21 cellular contexts compared by ENCODE assay signal in genomic region chr6:106017454-106017853, GRCh38.
DNase-seq lines count a peak whose midpoint lies in the region; ATAC-seq and TF ChIP-seq lines count a peak whose summit lies in the region.
"Had no signal": no experiment of that assay in that cellular context is flagged by ENCODE, and none has a peak within 500 bp of the region (broad histone marks: within the 10 kb centered on the region; RNA-seq: fewer than 3 reads in every experiment).

No MANE protein-coding gene starts in this region.

- H2AFZ ChIP-seq in IMR-90 (replicated peaks; ENCODE audit: low read length, poor library complexity), result peak overlapping the region; percentile 13
- peak overlapping the region; percentile 51 for H2AFZ ChIP-seq in mesenchymal stem cell (ENCODE audit: low read depth, low read length)

- H3K79me1 ChIP-seq in IMR-90 (ENCODE audit: low read depth in 1 of 2, low read length in 2 of 2) (no peaks in the 10 kb centered on the region), mesenchymal stem cell (replicated peaks; ENCODE audit: low read length, poor library complexity, severe bottlenecking) (no peaks in the 10 kb centered on the region)

- H4K20me1 ChIP-seq in IMR-90 (ENCODE audit: insufficient read depth, low read length), result no peaks in the 10 kb centered on the region
- H4K20me1 ChIP-seq: BLaER1 treated with 17β-estradiol and CSF1 and Interleukin-3, amounts not matched to agents 10 nM and 100 nM had no signal

- H3K36me3 ChIP-seq in IMR-90 (ENCODE audit: control insufficient read depth, insufficient read depth, low read length) (no peaks in the 10 kb centered on the region), mesenchymal stem cell (ENCODE audit: control insufficient read depth in 1 of 2, insufficient read depth in 2 of 2, low read depth in 1 of 2, low read length in 2 of 2) (no peaks in the 10 kb centered on the region), prostate gland (no peaks in the 10 kb centered on the region), A673 (ENCODE audit: insufficient read depth, low read length, poor library complexity, severe bottlenecking) (no peaks in the 10 kb centered on the region), lower lobe of right lung (no peaks in the 10 kb centered on the region)
- H3K36me3 ChIP-seq: BLaER1 treated with 17β-estradiol and CSF1 and Interleukin-3, amounts not matched to agents 10 nM and 100 nM had no signal

- no peak for DNase-seq in IMR-90
- no peak for DNase-seq in mesenchymal stem cell
- no peak for DNase-seq in neural crest cell (ENCODE audit: low read depth, low spot score)
- no peak for DNase-seq in progenitor cell of endocrine pancreas (ENCODE audit: low spot score, unreplicated experiment)
- DNase-seq in prostate gland (ENCODE audit: low spot score), result no peak
- DNase-seq in A673 (ENCODE audit: low spot score), result no peak
- no peak for DNase-seq in DMS79 treated with DMSO at 0.1 percent for 48 hours (lab: John Stamatoyannopoulos, UW)
- DNase-seq in lower lobe of right lung, result no peak
- DNase-seq: 8988T; AML-193; Caco-2; Calu3; CD4-positive, alpha-beta T cell; CD8-positive, alpha-beta T cell; DND-41; EL; GDM1 had no signal

- H4K91ac ChIP-seq in IMR-90 (ENCODE audit: insufficient read depth, low read depth, low read length) (no peak overlapping the region; the same call in 1 of the 2 replicates), mesenchymal stem cell (ENCODE audit: low read length) (no peak overlapping the region)

- no peak overlapping the region for H3K23ac ChIP-seq in IMR-90 (ENCODE audit: low read depth, low read length)
- no peak overlapping the region for H3K23ac ChIP-seq in mesenchymal stem cell (ENCODE audit: low read length in 2 of 2)

- H3K36me3 Mint-ChIP-seq in neural crest cell (ENCODE audit: low read depth) (no peaks in the 10 kb centered on the region), progenitor cell of endocrine pancreas (ENCODE audit: insufficient read depth) (no peaks in the 10 kb centered on the region)
- H3K36me3 Mint-ChIP-seq: CD8-positive, alpha-beta T cell had no signal

- POLR2A ChIA-PET in IMR-90 (lab: Charles Lee; ENCODE audit: unreplicated experiment), result no interaction called here
- POLR2A ChIA-PET in A673 (lab: Charles Lee; ENCODE audit: low non-redundant PET), result no interaction called here

- CTCF ChIA-PET in IMR-90 (lab: Yijun Ruan, JAX), result no interaction called here
- CTCF ChIA-PET in A673 (lab: Charles Lee), result no interaction called here

- H3K9ac ChIP-seq in IMR-90 (ENCODE audit: low read depth, low read length) (no peak overlapping the region), mesenchymal stem cell (ENCODE audit: low read length) (no peak overlapping the region)
- H3K9ac ChIP-seq: BLaER1 treated with 17β-estradiol and CSF1 and Interleukin-3, amounts not matched to agents 10 nM and 100 nM had no signal

- H3K56ac ChIP-seq in IMR-90 (ENCODE audit: extremely low read depth, insufficient read depth, low read length), result no peak overlapping the region

- TF ChIP-seq POLR2A in IMR-90 (IDR thresholded peaks at IDR 0.05; ENCODE audit: low read depth, low read length) (no peak), prostate gland (IDR thresholded peaks at IDR 0.05) (no peak)

- H3K9me3 ChIP-seq in IMR-90 (ENCODE audit: control insufficient read depth, insufficient read depth, low read length) (no peaks in the 10 kb centered on the region), mesenchymal stem cell (ENCODE audit: control insufficient read depth, low read length) (no peaks in the 10 kb centered on the region), prostate gland (no peaks in the 10 kb centered on the region), A673 (ENCODE audit: low read depth, low read length, poor library complexity, severe bottlenecking) (no peaks in the 10 kb centered on the region), lower lobe of right lung (no peaks in the 10 kb centered on the region)
- H3K9me3 ChIP-seq: BLaER1 treated with 17β-estradiol and CSF1 and Interleukin-3, amounts not matched to agents 10 nM and 100 nM; Caco-2 had no signal

- H3K4me3 Mint-ChIP-seq in neural crest cell, result no peak overlapping the region
- no peak overlapping the region for H3K4me3 Mint-ChIP-seq in progenitor cell of endocrine pancreas (ENCODE audit: low read depth)
- H3K4me3 Mint-ChIP-seq: B cell; CD4-positive, alpha-beta T cell; CD8-positive, alpha-beta T cell had no signal

- H4K8ac ChIP-seq in IMR-90 (ENCODE audit: low read depth in 2 of 2, low read length in 2 of 2), result no peak overlapping the region
- no peak overlapping the region for H4K8ac ChIP-seq in mesenchymal stem cell (ENCODE audit: low read length)

- H3K9me3 Mint-ChIP-seq in neural crest cell (no peaks in the 10 kb centered on the region), progenitor cell of endocrine pancreas (ENCODE audit: low read depth) (no peaks in the 10 kb centered on the region)
- H3K9me3 Mint-ChIP-seq: CD4-positive, alpha-beta T cell; CD8-positive, alpha-beta T cell had no signal

- no peak overlapping the region for H3K14ac ChIP-seq in IMR-90 (replicated peaks; ENCODE audit: low read depth, low read length)
- H3K14ac ChIP-seq in mesenchymal stem cell (ENCODE audit: low read length in 2 of 2), result no peak overlapping the region

- no CpG with 5 or more reads among the region's 5 CpGs for WGBS in IMR-90 (ENCODE audit: extremely low coverage in 2 of 2, insufficient read length in 1 of 2), 2 experiments
- 86% methylated on average over 5 of the region's 5 CpGs for WGBS in mesenchymal stem cell
- WGBS in prostate gland, result 88% methylated on average over 5 of the region's 5 CpGs

- H2BK120ac ChIP-seq in IMR-90 (ENCODE audit: low read depth, low read length), result no peak overlapping the region
- no peak overlapping the region for H2BK120ac ChIP-seq in mesenchymal stem cell (ENCODE audit: low read depth, low read length)

- TF ChIP-seq CTCF in IMR-90 (conservative IDR thresholded peaks at IDR 0.05; ENCODE audit: low read depth, low read length) (no peak), neural crest cell (conservative IDR thresholded peaks at IDR 0.05) (no peak), progenitor cell of endocrine pancreas (IDR thresholded peaks at IDR 0.05; ENCODE audit: unreplicated experiment) (no peak), prostate gland (IDR thresholded peaks at IDR 0.05) (no peak), A673 (conservative IDR thresholded peaks at IDR 0.05; ENCODE audit: low read depth, low read length) (no peak), lower lobe of right lung (IDR thresholded peaks at IDR 0.05) (no peak)

- H3K4me1 Mint-ChIP-seq in neural crest cell (peaks cover 17% of the 10 kb centered on the region), progenitor cell of endocrine pancreas (ENCODE audit: low read depth) (peaks cover 25% of the 10 kb centered on the region)
- H3K4me1 Mint-ChIP-seq: B cell had no signal

- ATAC-seq in IMR-90 (ENCODE audit: low read depth) (no peak), lower lobe of right lung (no peak)
- ATAC-seq: CD8-positive, alpha-beta T cell; GM12878 had no signal

- H2BK20ac ChIP-seq in IMR-90 (ENCODE audit: low read depth, low read length), result no peak overlapping the region

- H2BK15ac ChIP-seq in IMR-90 (ENCODE audit: low read depth, low read length), result no peak overlapping the region
- H2BK15ac ChIP-seq in mesenchymal stem cell (ENCODE audit: low read depth, poor library complexity, severe bottlenecking), result no peak overlapping the region

- no peak overlapping the region for H2BK12ac ChIP-seq in mesenchymal stem cell (ENCODE audit: low read length in 2 of 2)

- TF ChIP-seq RAD21 in IMR-90 (IDR thresholded peaks at IDR 0.05; ENCODE audit: low read length), result no peak

- no peak overlapping the region for H2BK5ac ChIP-seq in IMR-90 (ENCODE audit: low read depth, low read length, poor library complexity, severe bottlenecking)
- no peak overlapping the region for H2BK5ac ChIP-seq in mesenchymal stem cell (ENCODE audit: low read depth, low read length, poor library complexity, severe bottlenecking)

- H3K4me1 ChIP-seq in IMR-90 (ENCODE audit: control insufficient read depth, insufficient read depth, low read length) (no peaks in the 10 kb centered on the region), mesenchymal stem cell (ENCODE audit: control insufficient read depth, insufficient read depth, low read depth, low read length) (no peaks in the 10 kb centered on the region), prostate gland (replicated peaks) (no peaks in the 10 kb centered on the region), A673 (ENCODE audit: insufficient read depth, low read length, poor library complexity, severe bottlenecking) (no peaks in the 10 kb centered on the region), lower lobe of right lung (no peaks in the 10 kb centered on the region)
- H3K4me1 ChIP-seq: BLaER1 treated with 17β-estradiol and CSF1 and Interleukin-3, amounts not matched to agents 10 nM and 100 nM; Caco-2 had no signal

- H3K9me1 ChIP-seq in IMR-90 (ENCODE audit: insufficient read depth, low read length), result no peaks in the 10 kb centered on the region

- BruUV-seq in IMR-90 (replicated peaks; lab: Mats Ljungman, UMichigan), result no TSS peak
- BruUV-seq in A673 (replicated peaks; lab: Mats Ljungman, UMichigan), result no TSS peak

- H3K27ac ChIP-seq in IMR-90 (ENCODE audit: insufficient read depth, low read length) (no peak overlapping the region), mesenchymal stem cell (ENCODE audit: low read length, poor library complexity, severe bottlenecking) (no peak overlapping the region), prostate gland (no peak overlapping the region), A673 (ENCODE audit: low read depth, low read length, poor library complexity, severe bottlenecking) (no peak overlapping the region), lower lobe of right lung (no peak overlapping the region)
- H3K27ac ChIP-seq: BLaER1 treated with 17β-estradiol and CSF1 and Interleukin-3, amounts not matched to agents 10 nM and 100 nM; C4-2B had no signal

- dilution Hi-C loops in IMR-90 (cut with HindIII; ENCODE audit: low sequenced_read_pairs, unreplicated experiment), result no loop called here

- H3K27me3 ChIP-seq in IMR-90 (ENCODE audit: control insufficient read depth, insufficient read depth, low read length) (no peaks in the 10 kb centered on the region), mesenchymal stem cell (ENCODE audit: control insufficient read depth in 1 of 2, insufficient read depth in 1 of 2, low read length in 2 of 2) (no peaks in the 10 kb centered on the region), prostate gland (replicated peaks; ENCODE audit: insufficient read depth) (no peaks in the 10 kb centered on the region), A673 (replicated peaks; ENCODE audit: insufficient read depth, low read depth, low read length, poor library complexity) (peaks cover 11% of the 10 kb centered on the region), lower lobe of right lung (ENCODE audit: low read depth) (peaks cover 10% of the 10 kb centered on the region)
- H3K27me3 ChIP-seq: BLaER1 treated with 17β-estradiol and CSF1 and Interleukin-3, amounts not matched to agents 10 nM and 100 nM had no signal

- H2AK5ac ChIP-seq in IMR-90 (ENCODE audit: low read depth, low read length) (no peak overlapping the region), mesenchymal stem cell (ENCODE audit: low read length, severe bottlenecking) (no peak overlapping the region)

- H3K18ac ChIP-seq in IMR-90 (ENCODE audit: low read depth, low read length), result no peak overlapping the region
- H3K18ac ChIP-seq in mesenchymal stem cell (ENCODE audit: low read depth in 1 of 2, low read length in 2 of 2), result no peak overlapping the region

- in situ Hi-C loops in IMR-90 (cut with MboI; ENCODE audit: low sequenced_read_pairs), result no loop called here

- H3K4ac ChIP-seq in IMR-90 (ENCODE audit: low read depth, low read length) (no peak overlapping the region), mesenchymal stem cell (ENCODE audit: low read depth in 1 of 2, low read length in 2 of 2) (no peak overlapping the region)

- H2AK9ac ChIP-seq in IMR-90 (replicated peaks; ENCODE audit: low read depth, low read length, poor library complexity), result no peak overlapping the region

- no peak overlapping the region for H3K4me3 ChIP-seq in IMR-90 (ENCODE audit: insufficient read depth, low read depth, low read length)
- H3K4me3 ChIP-seq in mesenchymal stem cell (ENCODE audit: insufficient read depth in 1 of 2, low read depth in 1 of 2, low read length in 2 of 2), result no peak overlapping the region
- no peak overlapping the region for H3K4me3 ChIP-seq in prostate gland
- no peak overlapping the region for H3K4me3 ChIP-seq in A673 (ENCODE audit: low read depth, low read length, poor library complexity, severe bottlenecking)
- H3K4me3 ChIP-seq in lower lobe of right lung, result no peak overlapping the region
- H3K4me3 ChIP-seq: BLaER1 treated with 17β-estradiol and CSF1 and Interleukin-3, amounts not matched to agents 10 nM and 100 nM; GM12878 had no signal

- H3K4me2 ChIP-seq in IMR-90 (ENCODE audit: low read depth, low read length) (no peak overlapping the region), mesenchymal stem cell (ENCODE audit: low read length, poor library complexity, severe bottlenecking) (no peak overlapping the region)
- H3K4me2 ChIP-seq: BLaER1 treated with 17β-estradiol and CSF1 and Interleukin-3, amounts not matched to agents 10 nM and 100 nM had no signal

- peak overlapping the region; percentile 66 for H3K27ac Mint-ChIP-seq in neural crest cell (ENCODE audit: unreplicated experiment)
- H3K27ac Mint-ChIP-seq in progenitor cell of endocrine pancreas, result peak overlapping the region; percentile 65
- H3K27ac Mint-ChIP-seq: B cell; CD4-positive, alpha-beta T cell; CD8-positive, alpha-beta T cell had no signal

- intact Hi-C loops in IMR-90 (cut with micrococcal nuclease), result no loop called here
- intact Hi-C loops in prostate gland (cut with DNase I), result no loop called here
- intact Hi-C loops in A673 (cut with micrococcal nuclease; ENCODE audit: unreplicated experiment), result no loop called here
- intact Hi-C loops in lower lobe of right lung (cut with DNase I), result no loop called here

- H3K27me3 Mint-ChIP-seq in neural crest cell (ENCODE audit: low read depth) (peaks cover 5% of the 10 kb centered on the region), progenitor cell of endocrine pancreas (peaks cover 3% of the 10 kb centered on the region)

- H4K5ac ChIP-seq in IMR-90 (ENCODE audit: low read depth, low read length), result no peak overlapping the region
